In genomic region chr11:94134651-94135512, GRCh38 we compare ENCODE assay signal across 7 cellular contexts. TPM values are rescaled to one million over a fixed set of nuclear protein-coding genes. Genes with fewer than 3 reads are reported as not detected.
DNase-seq lines count a peak whose midpoint lies in the region; ATAC-seq and TF ChIP-seq lines count a peak whose summit lies in the region.

No MANE protein-coding gene starts in this region.

- H3K9ac ChIP-seq in skeletal muscle tissue (ENCODE audit: low read depth in 1 of 3, low read length in 3 of 3): peak overlapping the region; percentile 60 to 80 (median 69)

- peak; percentile 60 for ATAC-seq in GM18907 (IDR thresholded peaks at IDR 0.05; ENCODE audit: unreplicated experiment)
- ATAC-seq in HG03280 (IDR thresholded peaks at IDR 0.05; ENCODE audit: unreplicated experiment): peak; percentile 48
- ATAC-seq in activated T-cell treated with anti-CD3 and anti-CD28 coated beads, Interleukin-2, amount 50 U/mL, for 4 hours: peak; percentile 84 to 87
- peak; percentile 63 to 87 (median 86) for ATAC-seq in heart left ventricle

- H3K4me3 Mint-ChIP-seq in activated T-cell treated with anti-CD3 and anti-CD28 coated beads, Interleukin-2, amount 50 U/mL, for 4 hours: no peak overlapping the region

- DNase-seq in activated T-cell treated with anti-CD3 and anti-CD28 coated beads, Interleukin-2, amount 50 U/mL, for 4 hours: no peak
- peak; percentile 76 to 89 (median 82) for DNase-seq in heart left ventricle
- DNase-seq in HT-29 (ENCODE audit: low spot score): no peak
- DNase-seq in DMS79 (lab: John Stamatoyannopoulos, UW): no peak

- peak overlapping the region in 3 of 12 donors; percentile 8 to 22 (median 16) for H3K4me3 ChIP-seq in heart left ventricle
- peak overlapping the region; percentile 37 to 59 (median 41) for H3K4me3 ChIP-seq in skeletal muscle tissue (ENCODE audit: low read length in 3 of 3)

- TF ChIP-seq POLR2A in heart left ventricle (IDR thresholded peaks at IDR 0.05): no peak

- no peaks in the 10 kb centered on the region for H3K27me3 Mint-ChIP-seq in activated T-cell treated with anti-CD3 and anti-CD28 coated beads, Interleukin-2, amount 50 U/mL, for 4 hours (ENCODE audit: low read depth)

- peaks cover 56% of the 10 kb centered on the region for H3K4me1 Mint-ChIP-seq in activated T-cell treated with anti-CD3 and anti-CD28 coated beads, Interleukin-2, amount 50 U/mL, for 4 hours (ENCODE audit: low read depth)

- peaks cover 10% of the 10 kb centered on the region for H3K36me3 Mint-ChIP-seq in activated T-cell treated with anti-CD3 and anti-CD28 coated beads, Interleukin-2, amount 50 U/mL, for 4 hours (ENCODE audit: insufficient read depth)

- H3K4me1 ChIP-seq in heart left ventricle: peaks cover 0 to 88% (median 68%) of the 10 kb centered on the region in 12 donors
- H3K4me1 ChIP-seq in skeletal muscle tissue (ENCODE audit: control insufficient read depth in 3 of 3, insufficient read depth in 3 of 3, low read length in 3 of 3): peaks cover 38 to 61% (median 55%) of the 10 kb centered on the region in 3 donors

- no peaks in the 10 kb centered on the region for H3K27me3 ChIP-seq in heart left ventricle
- H3K27me3 ChIP-seq in skeletal muscle tissue (ENCODE audit: control insufficient read depth in 3 of 3, insufficient read depth in 3 of 3, low read length in 3 of 3): no peaks in the 10 kb centered on the region

- TF ChIP-seq CTCF in heart left ventricle (IDR thresholded peaks at IDR 0.05): no peak

- WGBS in heart left ventricle, 4 donors: 22 to 50% (median 35%) methylated on average over 5 to 10 of the region's 10 CpGs

- H3K36me3 ChIP-seq in heart left ventricle (no peaks in the 10 kb centered on the region), skeletal muscle tissue (ENCODE audit: control insufficient read depth in 3 of 3, insufficient read depth in 3 of 3, low read length in 3 of 3) (peaks cover 0 to 2% (median 0%) of the 10 kb centered on the region in 3 donors)

- intact Hi-C loops in heart left ventricle (cut with DNase I): loop anchor here in 2 of 10 donors (5.0 to 10.0 kb wide), 2 partner anchors 52 to 800 kb away; no protein-coding TSS in a partner anchor

- no peaks in the 10 kb centered on the region for H3K9me3 Mint-ChIP-seq in activated T-cell treated with anti-CD3 and anti-CD28 coated beads, Interleukin-2, amount 50 U/mL, for 4 hours

- H3K9me3 ChIP-seq in heart left ventricle: no peaks in the 10 kb centered on the region
- H3K9me3 ChIP-seq in skeletal muscle tissue (ENCODE audit: control insufficient read depth in 3 of 3, low read length in 3 of 3): no peaks in the 10 kb centered on the region

- peak overlapping the region; percentile 40 to 96 (median 75) for H3K27ac ChIP-seq in heart left ventricle
- peak overlapping the region; percentile 97 for H3K27ac ChIP-seq in skeletal muscle tissue (ENCODE audit: low read depth, low read length)

RNA-seq across cellular contexts. Expression of gene PANX1, which starts 6.2 kb away (rescaled TPM):
- 10 to 100 TPM; 17.0 to 19.5 (median 18.8) TPM for total RNA-seq in activated T-cell treated with anti-CD3 and anti-CD28 coated beads, Interleukin-2, amount 50 U/mL, for 4 hours
- 10 to 100 TPM; 14.3 to 57.5 (median 24.6) TPM for total RNA-seq in heart left ventricle
- polyA plus RNA-seq in heart left ventricle: 10 to 100 TPM in 1 of 2 donors, 1 to 10 TPM in 1; 5.8 to 17.9 TPM
- 20.4 TPM for total RNA-seq in skeletal muscle tissue
- total RNA-seq in HT-29 (2014; rRNA removed; shearing (Covaris generic)): 26.1 and 26.2 TPM in 2 replicates

Comparison
In these comparisons a context has a peak if more than half of its experiments do, and no peak if none do; other contexts are left out.
1. DNase-seq: peak in heart left ventricle (5 of 5); none in activated T-cell treated with anti-CD3 and anti-CD28 coated beads, Interleukin-2, amount 50 U/mL, for 4 hours (single experiment), HT-29 (single experiment) and DMS79 (single experiment).
2. Peak in every context shown above with its lines, with median percentiles within 50 percentile points of each other: ATAC-seq.